Comparison of ENCODE assay signal across 22 cellular contexts in genomic region chr4:82381235-82381634, GRCh38.
"Had no signal": no experiment of that assay in that cellular context is flagged by ENCODE, and none has a peak within 500 bp of the region (broad histone marks: within the 10 kb centered on the region; RNA-seq: fewer than 3 reads in every experiment).

No MANE protein-coding gene starts in this region.

- H3K27me3 ChIP-seq: adrenal gland, dorsolateral prefrontal cortex, foreskin keratinocyte, ovary, stomach had no signal

- H3K36me3 ChIP-seq: adrenal gland, ovary had no signal

- DNase-seq: activated B cell treated with CpG ODN at 0.5 μM for 24 hours; activated CD4-positive, alpha-beta memory T cell treated with anti-CD3 and anti-CD28 coated beads for 36 hours; activated CD4-positive, alpha-beta T cell treated with anti-CD3 and anti-CD28 coated beads for 4 hours; activated gamma-delta T cell treated with Interleukin-2 at 50 U/mL for 16 hours; activated T-cell treated with anti-CD3 and anti-CD28 coated beads for 4 hours; adrenal gland; dorsolateral prefrontal cortex; foreskin keratinocyte; glutamatergic neuron; immature natural killer cell; kidney glomerular epithelial cell; natural killer cell; ovary; stimulated activated CD4-positive, alpha-beta T cell treated with anti-CD3 and anti-CD28 coated beads, Interleukin-4, amount 100 ng/mL, for 24 hours; stomach had no signal

- ATAC-seq: natural killer cell, sciatic nerve had no signal

- H3K27ac Mint-ChIP-seq: activated B cell treated with CpG ODN at 0.5 μM for 24 hours; activated CD4-positive, alpha-beta memory T cell treated with anti-CD3 and anti-CD28 coated beads for 36 hours; activated naive CD4-positive, alpha-beta T cell treated with anti-CD3 and anti-CD28 coated beads, Interleukin-2, amount 50 U/mL, for 72 hours; activated T-helper 1 cell treated with anti-CD3 and anti-CD28 coated beads, Interleukin-12 subunit alpha, Interleukin-12 subunit beta, Interleukin-2, Interleukin-4 antibody, amounts not matched to agents 30 ng/mL and 10 ng/mL and 1 ng/mL, durations not matched to agents 14 hours and 24 hours and 36 hours; immature natural killer cell; natural killer cell; stimulated activated effector memory CD8-positive, alpha-beta T cell treated with anti-CD3 and anti-CD28 coated beads, Interleukin-12 subunit alpha, Interleukin-12 subunit beta, amount 100 ng/mL, for 72 hours; T-helper 2 cell treated with Interferon-gamma antibody and Interleukin-4, amounts not matched to agents 5 μg/mL and 100 μg/mL, for 36 hours; type B pancreatic cell had no signal

- H3K4me1 ChIP-seq: foreskin keratinocyte had no signal

- H3K4me3 ChIP-seq: adrenal gland, ovary, stomach had no signal

- H3K27me3 Mint-ChIP-seq: activated B cell treated with CpG ODN at 0.5 μM for 24 hours; activated CD4-positive, alpha-beta memory T cell treated with anti-CD3 and anti-CD28 coated beads for 36 hours; type B pancreatic cell had no signal

- H3K9me3 Mint-ChIP-seq: activated CD4-positive, alpha-beta memory T cell treated with anti-CD3 and anti-CD28 coated beads for 36 hours; activated T-helper 1 cell treated with anti-CD3 and anti-CD28 coated beads, Interleukin-12 subunit alpha, Interleukin-12 subunit beta, Interleukin-2, Interleukin-4 antibody, amounts not matched to agents 30 ng/mL and 10 ng/mL and 1 ng/mL, durations not matched to agents 14 hours and 24 hours and 36 hours; immature natural killer cell; natural killer cell; stimulated activated effector memory CD8-positive, alpha-beta T cell treated with anti-CD3 and anti-CD28 coated beads, Interleukin-12 subunit alpha, Interleukin-12 subunit beta, amount 100 ng/mL, for 72 hours had no signal

- H3K36me3 Mint-ChIP-seq: natural killer cell; stimulated activated effector memory CD8-positive, alpha-beta T cell treated with anti-CD3 and anti-CD28 coated beads, Interleukin-12 subunit alpha, Interleukin-12 subunit beta, amount 100 ng/mL, for 72 hours had no signal

- H3K4me3 Mint-ChIP-seq: activated B cell treated with CpG ODN at 0.5 μM for 24 hours; activated CD4-positive, alpha-beta memory T cell treated with anti-CD3 and anti-CD28 coated beads for 36 hours; activated T-helper 1 cell treated with anti-CD3 and anti-CD28 coated beads, Interleukin-12 subunit alpha, Interleukin-12 subunit beta, Interleukin-2, Interleukin-4 antibody, amounts not matched to agents 30 ng/mL and 10 ng/mL and 1 ng/mL, durations not matched to agents 14 hours and 24 hours and 36 hours; immature natural killer cell; natural killer cell; stimulated activated effector memory CD8-positive, alpha-beta T cell treated with anti-CD3 and anti-CD28 coated beads, Interleukin-12 subunit alpha, Interleukin-12 subunit beta, amount 100 ng/mL, for 72 hours; T-helper 2 cell treated with Interferon-gamma antibody and Interleukin-4, amounts not matched to agents 5 μg/mL and 100 μg/mL, for 36 hours; type B pancreatic cell had no signal

- H3K9me3 ChIP-seq: adrenal gland, ovary, stomach had no signal

- H3K27ac ChIP-seq: adrenal gland, epithelial cell of prostate, foreskin keratinocyte, ovary, stomach had no signal
